In the genomic region with DNA sequence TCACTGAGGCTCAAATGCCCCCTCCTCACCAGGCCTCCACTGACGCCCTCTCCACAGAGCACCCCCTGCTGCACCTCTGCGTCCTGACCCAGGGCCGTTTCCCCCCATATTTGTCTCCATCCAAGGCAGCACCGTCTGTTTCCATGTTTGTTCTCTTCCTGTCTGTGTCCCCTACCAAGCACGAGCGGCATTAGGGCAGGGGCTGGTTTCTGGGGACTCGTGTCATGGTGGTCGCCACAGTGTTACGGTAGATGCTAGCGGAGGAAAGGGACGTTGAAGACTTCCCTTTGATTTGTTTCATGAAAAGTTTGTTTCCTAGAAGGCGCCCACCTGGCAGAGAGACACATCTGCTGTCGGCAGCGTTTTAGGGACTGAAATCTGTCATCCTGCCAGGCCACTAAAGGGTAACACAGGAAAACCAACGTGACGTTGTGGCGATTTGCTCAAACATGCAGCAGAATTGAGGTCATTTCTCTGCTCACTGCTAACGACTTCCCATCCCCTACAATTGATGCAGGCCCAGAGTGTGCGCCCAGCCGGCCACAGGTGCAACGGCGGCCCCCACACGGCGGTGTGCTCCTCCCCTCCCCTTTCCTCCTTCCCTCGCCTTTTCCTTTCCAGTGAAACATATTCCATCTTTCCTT, we compare ENCODE assay signal across 19 cellular contexts.
"Had no signal": no experiment of that assay in that cellular context is flagged by ENCODE, and none has a peak within 500 bp of the region (broad histone marks: within the 10 kb centered on the region; RNA-seq: fewer than 3 reads in every experiment).

No MANE protein-coding gene starts in this region.

- H3K36me3 ChIP-seq: lower lobe of right lung, sigmoid colon had no signal

- H3K27ac ChIP-seq: body of pancreas, lower lobe of right lung, sigmoid colon had no signal

- DNase-seq: activated CD4-positive, alpha-beta T cell treated with anti-CD3 and anti-CD28 coated beads for 1 hour; activated CD4-positive, alpha-beta T cell treated with anti-CD3 and anti-CD28 coated beads, Interleukin-2, amount 50 U/mL, for 4 hours; activated CD8-positive, alpha-beta memory T cell treated with anti-CD3 and anti-CD28 coated beads, Interleukin-2, amount 10 ng/mL, durations not matched to agents 7 days and 5 days; activated gamma-delta T cell treated with Interleukin-2 at 50 U/mL for 16 hours; anterior cingulate cortex; body of pancreas; caudate nucleus; effector memory CD8-positive, alpha-beta T cell; lower lobe of right lung; naive thymus-derived CD4-positive, alpha-beta T cell; sigmoid colon; stimulated activated CD4-positive, alpha-beta T cell treated with anti-CD3 and anti-CD28 coated beads, Interleukin-2, amount 100 ng/mL, for 48 hours; stimulated activated CD8-positive, alpha-beta memory T cell treated with anti-CD3 and anti-CD28 coated beads, Interleukin-4, amount 100 ng/mL, for 48 hours; stimulated activated naive B cell treated with anti-CD40 and anti-IgM and Interleukin-4, amounts not matched to agents 10 μg/mL and 1 μg/mL and 100 μg/mL, for 72 hours; T-cell; trophoblast cell had no signal

- H3K4me2 ChIP-seq: smooth muscle cell had no signal

- H3K9me3 ChIP-seq: body of pancreas, lower lobe of right lung, sigmoid colon had no signal

- ATAC-seq: activated CD8-positive, alpha-beta memory T cell treated with anti-CD3 and anti-CD28 coated beads, Interleukin-2, amount 10 ng/mL, durations not matched to agents 7 days and 5 days; body of pancreas; effector memory CD8-positive, alpha-beta T cell; left lobe of liver; lower lobe of right lung; naive thymus-derived CD4-positive, alpha-beta T cell; SK-N-SH treated with all-trans-retinoic acid at 6 μM for 48 hours; stimulated activated naive B cell treated with anti-CD40 and anti-IgM and Interleukin-4, amounts not matched to agents 10 μg/mL and 1 μg/mL and 100 μg/mL, for 72 hours; T-cell had no signal

- H3K4me1 ChIP-seq: body of pancreas, lower lobe of right lung, sigmoid colon had no signal

- H3K27me3 ChIP-seq: body of pancreas, sigmoid colon had no signal

- H3K4me3 ChIP-seq: body of pancreas, lower lobe of right lung, sigmoid colon, smooth muscle cell had no signal
